8 cellular contexts compared by ENCODE assay signal in genomic region chr12:109461049-109461845, GRCh38. TPM values are rescaled to one million over a fixed set of nuclear protein-coding genes. Genes with fewer than 3 reads are reported as not detected.
DNase-seq lines count a peak whose midpoint lies in the region; ATAC-seq and TF ChIP-seq lines count a peak whose summit lies in the region.

No MANE protein-coding gene starts in this region.

- DNase-seq in LoVo (ENCODE audit: low spot score) (peak; percentile 24), body of pancreas (peak in 2 of 4 donors; percentile 22 to 64), lung microvascular endothelial cell (ENCODE audit: low read depth in 2 of 2) (peak; percentile 10 to 87), vagina (ENCODE audit: extremely low spot score in 2 of 2) (no peak), HEK293T (ENCODE audit: extremely low spot score) (no peak), DMS53 treated with DMSO at 0.1 percent for 48 hours (lab: John Stamatoyannopoulos, UW; ENCODE audit: unreplicated experiment) (no peak)

- intact Hi-C loops in body of pancreas (cut with DNase I) (no loop called here), vagina (cut with DNase I) (no loop called here)

- POLR2A ChIA-PET in HEK293T (lab: Yijun Ruan, JAX), result no interaction called here

- peak; percentile 19 for ATAC-seq in body of pancreas
- no peak for ATAC-seq in GM19328 (IDR thresholded peaks at IDR 0.05; ENCODE audit: unreplicated experiment)

- no peaks in the 10 kb centered on the region for H3K27me3 ChIP-seq in BLaER1 treated with 17β-estradiol and CSF1 and Interleukin-3, amounts not matched to agents 10 nM and 100 nM
- H3K27me3 ChIP-seq in body of pancreas, result no peaks in the 10 kb centered on the region
- H3K27me3 ChIP-seq in vagina, result no peaks in the 10 kb centered on the region

- TF ChIP-seq POLR2A in body of pancreas (IDR thresholded peaks at IDR 0.05), result no peak
- no peak for TF ChIP-seq POLR2A in vagina (IDR thresholded peaks at IDR 0.05)

- peaks cover 58 to 100% (median 89%) of the 10 kb centered on the region in 11 experiments for H4K20me1 ChIP-seq in BLaER1 treated with 17β-estradiol and CSF1 and Interleukin-3, amounts not matched to agents 10 nM and 100 nM

- H3K4me1 ChIP-seq in BLaER1 treated with 17β-estradiol and CSF1 and Interleukin-3, amounts not matched to agents 10 nM and 100 nM, result peaks cover 22 to 75% (median 36%) of the 10 kb centered on the region in 10 experiments
- H3K4me1 ChIP-seq in body of pancreas (peaks cover 37% of the 10 kb centered on the region), vagina (peaks cover 96% of the 10 kb centered on the region)

- peak overlapping the region; percentile 46 to 91 (median 68) for H3K4me2 ChIP-seq in BLaER1 treated with 17β-estradiol and CSF1 and Interleukin-3, amounts not matched to agents 10 nM and 100 nM

- CTCF ChIA-PET in HEK293T (lab: Yijun Ruan, JAX), result no interaction called here

- H3K27ac ChIP-seq in BLaER1 treated with 17β-estradiol and CSF1 and Interleukin-3, amounts not matched to agents 10 nM and 100 nM, result peak overlapping the region in 10 of 11 experiments; percentile 20 to 69 (median 48); a peak in 19 of 22 replicates
- peak overlapping the region; percentile 18 to 86 (median 72) for H3K27ac ChIP-seq in body of pancreas
- H3K27ac ChIP-seq in vagina, result peak overlapping the region; percentile 94

- H3K9ac ChIP-seq in BLaER1 treated with 17β-estradiol and CSF1 and Interleukin-3, amounts not matched to agents 10 nM and 100 nM, result peak overlapping the region in 10 of 11 experiments; percentile 0 to 51 (median 24); a peak in 11 of 22 replicates

- peaks cover 59 to 94% (median 77%) of the 10 kb centered on the region in 11 experiments for H3K36me3 ChIP-seq in BLaER1 treated with 17β-estradiol and CSF1 and Interleukin-3, amounts not matched to agents 10 nM and 100 nM
- H3K36me3 ChIP-seq in body of pancreas (replicated peaks in 1 of 2; ENCODE audit: insufficient read depth in 1 of 2, low read depth in 2 of 2) (peaks cover 0 to 2% of the 10 kb centered on the region in 2 donors), vagina (peaks cover 0 to 39% of the 10 kb centered on the region in 2 donors)

- TF ChIP-seq CTCF in body of pancreas (IDR thresholded peaks at IDR 0.05) (no peak), vagina (IDR thresholded peaks at IDR 0.05) (no peak)

- 64 to 88% methylated on average over 6 to 8 of the region's 8 CpGs for WGBS in body of pancreas, 2 donors

- no peak overlapping the region for H3K4me3 ChIP-seq in BLaER1 treated with 17β-estradiol and CSF1 and Interleukin-3, amounts not matched to agents 10 nM and 100 nM
- H3K4me3 ChIP-seq in body of pancreas (no peak overlapping the region), vagina (no peak overlapping the region)

- no peaks in the 10 kb centered on the region for H3K9me3 ChIP-seq in BLaER1 treated with 17β-estradiol and CSF1 and Interleukin-3, amounts not matched to agents 10 nM and 100 nM (replicated peaks in 1 of 11)
- H3K9me3 ChIP-seq in body of pancreas (no peaks in the 10 kb centered on the region), vagina (no peaks in the 10 kb centered on the region)

TF ChIP-seq in HEK293T, 16 proteins besides CTCF, POLR2A, EP300 and RAD21:
- TF ChIP-seq ARNT (IDR thresholded peaks at IDR 0.05), result no peak
- TF ChIP-seq NFRKB (IDR thresholded peaks at IDR 0.05), result no peak
- no peak for TF ChIP-seq FOXK2 (IDR thresholded peaks at IDR 0.05)
- no peak for TF ChIP-seq BHLHE40 (IDR thresholded peaks at IDR 0.05; ENCODE audit: borderline replicate concordance)
- TF ChIP-seq ELF4 (IDR thresholded peaks at IDR 0.05), result no peak
- TF ChIP-seq HDGF (IDR thresholded peaks at IDR 0.05; ENCODE audit: borderline replicate concordance), result no peak
- no peak for TF ChIP-seq LEF1 (IDR thresholded peaks at IDR 0.05; ENCODE audit: borderline replicate concordance)
- TF ChIP-seq CTBP1 (IDR thresholded peaks at IDR 0.05; ENCODE audit: borderline replicate concordance), result no peak
- no peak for TF ChIP-seq ZNF384 (IDR thresholded peaks at IDR 0.05)
- no peak for TF ChIP-seq FOXM1 (IDR thresholded peaks at IDR 0.05; ENCODE audit: borderline replicate concordance)

RNA-seq across cellular contexts. Expression of gene KCTD10, which starts 15.9 kb away (rescaled TPM):
- total RNA-seq in body of pancreas (10 to 100 TPM; 18.2 to 28.3 TPM), lung microvascular endothelial cell (65.7 and 73.0 TPM in 2 replicates), vagina (86.2 TPM)

RNA-seq across cellular contexts. Expression of gene UBE3B, which starts 16.2 kb away (rescaled TPM):
- total RNA-seq in body of pancreas, result 10 to 100 TPM; 18.9 to 33.9 TPM
- 20.5 and 28.0 TPM in 2 replicates for total RNA-seq in lung microvascular endothelial cell
- total RNA-seq in vagina, result 32.2 TPM

Comparison
In these comparisons a context has a peak if more than half of its experiments do, and no peak if none do; other contexts are left out.
1. DNase-seq: peak in LoVo (single experiment) and lung microvascular endothelial cell (2 of 2); none in vagina (0 of 2), HEK293T (single experiment) and DMS53 treated with DMSO at 0.1 percent for 48 hours (single experiment).
2. Peak in every context shown above with its lines, with median percentiles within 50 percentile points of each other: H3K27ac ChIP-seq.